Comparison of ENCODE assay signal across 17 cellular contexts in genomic region chr6:161215876-161216615, GRCh38. TPM values are rescaled to one million over a fixed set of nuclear protein-coding genes. Genes with fewer than 3 reads are reported as not detected.
DNase-seq lines count a peak whose midpoint lies in the region; ATAC-seq and TF ChIP-seq lines count a peak whose summit lies in the region.
"Had no signal": no experiment of that assay in that cellular context is flagged by ENCODE, and none has a peak within 500 bp of the region (broad histone marks: within the 10 kb centered on the region; RNA-seq: fewer than 3 reads in every experiment).

No MANE protein-coding gene starts in this region.

- H2BK15ac ChIP-seq in mesenchymal stem cell (ENCODE audit: low read depth, poor library complexity, severe bottlenecking): peak overlapping the region; percentile 64

- H3K27me3 ChIP-seq in PC-3 (ENCODE audit: low read length) (no peaks in the 10 kb centered on the region), brain microvascular endothelial cell (replicated peaks) (no peaks in the 10 kb centered on the region), mesenchymal stem cell (ENCODE audit: control insufficient read depth in 1 of 2, insufficient read depth in 1 of 2, low read length in 2 of 2) (no peaks in the 10 kb centered on the region)
- H3K27me3 ChIP-seq: foreskin keratinocyte, MG63, sigmoid colon, stomach, uterus had no signal

- 89% methylated on average over 13 of the region's 13 CpGs for WGBS in mesenchymal stem cell

- H3K4me1 ChIP-seq in PC-3 (ENCODE audit: insufficient read depth, low read length) (peaks cover 11% of the 10 kb centered on the region), mesenchymal stem cell (ENCODE audit: control insufficient read depth, insufficient read depth, low read depth, low read length) (peaks cover 2% of the 10 kb centered on the region)
- H3K4me1 ChIP-seq: foreskin keratinocyte, uterus had no signal

- TF ChIP-seq CTCF in PC-3 (conservative IDR thresholded peaks at IDR 0.05; ENCODE audit: low read depth, low read length) (no peak), brain microvascular endothelial cell (IDR thresholded peaks at IDR 0.05; ENCODE audit: low read depth, low read length, missing control alignments) (no peak)

- H2BK12ac ChIP-seq in mesenchymal stem cell (ENCODE audit: low read length in 2 of 2): peak overlapping the region; percentile 67 to 70

- H3K4me2 ChIP-seq in PC-3 (ENCODE audit: low read length): no peak overlapping the region
- H3K4me2 ChIP-seq in mesenchymal stem cell (ENCODE audit: low read length, poor library complexity, severe bottlenecking): no peak overlapping the region

- no peak overlapping the region for H3K14ac ChIP-seq in mesenchymal stem cell (ENCODE audit: low read length in 2 of 2)

- no peak for ATAC-seq in PC-3

- H3K9me3 ChIP-seq in PC-3 (ENCODE audit: low read length): no peaks in the 10 kb centered on the region
- H3K9me3 ChIP-seq in mesenchymal stem cell (ENCODE audit: control insufficient read depth, low read length): peaks cover 10% of the 10 kb centered on the region
- H3K9me3 ChIP-seq: sigmoid colon, uterus had no signal

- H4K20me1 ChIP-seq in PC-3 (ENCODE audit: low read length): no peaks in the 10 kb centered on the region

- no peaks in the 10 kb centered on the region for H3K9me2 ChIP-seq in PC-3 (replicated peaks; ENCODE audit: low read length)

- in situ Hi-C loops in brain microvascular endothelial cell (cut with HindIII; ENCODE audit: low pct_ligation_motif_present, low sequenced_read_pairs): no loop called here

- 0 out of 2 replicates have a peak, but pooled peaks cover 8% of the 10 kb centered on the region for H3K36me3 ChIP-seq in PC-3 (ENCODE audit: low read depth, low read length)
- H3K36me3 ChIP-seq in brain microvascular endothelial cell (replicated peaks): no peaks in the 10 kb centered on the region
- H3K36me3 ChIP-seq in mesenchymal stem cell (ENCODE audit: control insufficient read depth in 1 of 2, insufficient read depth in 2 of 2, low read depth in 1 of 2, low read length in 2 of 2): peaks cover 15 to 16% of the 10 kb centered on the region in 2 experiments
- H3K36me3 ChIP-seq: uterus had no signal

- H4K91ac ChIP-seq in mesenchymal stem cell (ENCODE audit: low read length): peak overlapping the region; percentile 76

- H3K9ac ChIP-seq in PC-3 (ENCODE audit: low read length): peak overlapping the region; percentile 62
- H3K9ac ChIP-seq in mesenchymal stem cell (ENCODE audit: low read length): peak overlapping the region; percentile 79

- peaks cover 26% of the 10 kb centered on the region for H3K79me1 ChIP-seq in mesenchymal stem cell (replicated peaks; ENCODE audit: low read length, poor library complexity, severe bottlenecking)

- H3K4ac ChIP-seq in mesenchymal stem cell (ENCODE audit: low read depth in 1 of 2, low read length in 2 of 2): peak overlapping the region; percentile 53 to 69

- CTCF ChIA-PET in PC-3 (lab: Charles Lee): no interaction called here

- H3K23ac ChIP-seq in mesenchymal stem cell (ENCODE audit: low read length in 2 of 2): no peak overlapping the region

- BruUV-seq in PC-3 (replicated peaks; lab: Mats Ljungman, UMichigan): no TSS peak

- intact Hi-C loops in PC-3 (cut with micrococcal nuclease): no loop called here

- H3K79me2 ChIP-seq in PC-3 (ENCODE audit: low read length): no peaks in the 10 kb centered on the region

- DNase-seq in HCEC 1CT (peak; percentile 63), PC-3 (no peak), brain microvascular endothelial cell (peak; percentile 50), mesenchymal stem cell (peak; percentile 53), AG20443 (ENCODE audit: low spot score) (no peak), T-helper 1 cell (no peak), EL (no peak)
- no peak for DNase-seq in activated T-cell treated with anti-CD3 and anti-CD28 coated beads, Interleukin-2, amount 50 U/mL, for 1 hour
- DNase-seq: activated CD8-positive, alpha-beta memory T cell treated with anti-CD3 and anti-CD28 coated beads for 24 hours; left cardiac atrium; MG63; nucleus accumbens; sigmoid colon; stimulated activated CD4-positive, alpha-beta T cell treated with anti-CD3 and anti-CD28 coated beads, Interleukin-1b, Interleukin-23, amount 100 ng/mL, for 48 hours; stomach; uterus had no signal

- H4K8ac ChIP-seq in mesenchymal stem cell (ENCODE audit: low read length): peak overlapping the region; percentile 19

- H2AK5ac ChIP-seq in mesenchymal stem cell (ENCODE audit: low read length, severe bottlenecking): no peak overlapping the region

- H3F3A ChIP-seq in PC-3 (ENCODE audit: low read length, unreplicated experiment): no peaks in the 10 kb centered on the region

- peak overlapping the region; percentile 79 to 82 for H3K18ac ChIP-seq in mesenchymal stem cell (ENCODE audit: low read depth in 1 of 2, low read length in 2 of 2)

- H2BK5ac ChIP-seq in mesenchymal stem cell (ENCODE audit: low read depth, low read length, poor library complexity, severe bottlenecking): no peak overlapping the region

- peak overlapping the region; percentile 84 for H3K27ac ChIP-seq in PC-3 (ENCODE audit: low read length)
- peak overlapping the region; percentile 91 for H3K27ac ChIP-seq in brain microvascular endothelial cell
- no peak overlapping the region for H3K27ac ChIP-seq in mesenchymal stem cell (ENCODE audit: low read length, poor library complexity, severe bottlenecking)
- H3K27ac ChIP-seq: sigmoid colon, stomach, uterus had no signal

- no peak overlapping the region for H3K4me3 ChIP-seq in PC-3 (ENCODE audit: low read length)
- no peak overlapping the region for H3K4me3 ChIP-seq in brain microvascular endothelial cell (ENCODE audit: low read depth, low read length)
- no peak overlapping the region for H3K4me3 ChIP-seq in mesenchymal stem cell (ENCODE audit: insufficient read depth in 1 of 2, low read depth in 1 of 2, low read length in 2 of 2)
- H3K4me3 ChIP-seq: MG63, sigmoid colon, stomach, uterus had no signal

- no peak overlapping the region for H2AFZ ChIP-seq in PC-3 (ENCODE audit: low read length)
- no peak overlapping the region for H2AFZ ChIP-seq in mesenchymal stem cell (ENCODE audit: low read depth, low read length)

- peak overlapping the region; percentile 81 for H2BK120ac ChIP-seq in mesenchymal stem cell (ENCODE audit: low read depth, low read length)

- POLR2A ChIA-PET in PC-3 (lab: Charles Lee; ENCODE audit: unreplicated experiment): no interaction called here

RNA-seq across cellular contexts. Expression of gene AGPAT4, which starts 57.8 kb away (rescaled TPM):
- 3.8 and 3.9 TPM in 2 replicates for total RNA-seq in PC-3 (2014; rRNA removed)
- polyA plus RNA-seq in mesenchymal stem cell (2013, experiment 1 of 2): 16.0 TPM
- 15.9 TPM for polyA plus RNA-seq in mesenchymal stem cell (2013, experiment 2 of 2)

Comparison
In these comparisons a context has a peak if more than half of its experiments do, and no peak if none do; other contexts are left out.
1. DNase-seq: peak in HCEC 1CT (single experiment), brain microvascular endothelial cell (single experiment) and mesenchymal stem cell (single experiment); none in PC-3 (single experiment), AG20443 (single experiment), T-helper 1 cell (0 of 5), EL (single experiment) and activated T-cell treated with anti-CD3 and anti-CD28 coated beads, Interleukin-2, amount 50 U/mL, for 1 hour (single experiment).